Comparison of ENCODE assay signal across 28 cellular contexts in the genomic region with DNA sequence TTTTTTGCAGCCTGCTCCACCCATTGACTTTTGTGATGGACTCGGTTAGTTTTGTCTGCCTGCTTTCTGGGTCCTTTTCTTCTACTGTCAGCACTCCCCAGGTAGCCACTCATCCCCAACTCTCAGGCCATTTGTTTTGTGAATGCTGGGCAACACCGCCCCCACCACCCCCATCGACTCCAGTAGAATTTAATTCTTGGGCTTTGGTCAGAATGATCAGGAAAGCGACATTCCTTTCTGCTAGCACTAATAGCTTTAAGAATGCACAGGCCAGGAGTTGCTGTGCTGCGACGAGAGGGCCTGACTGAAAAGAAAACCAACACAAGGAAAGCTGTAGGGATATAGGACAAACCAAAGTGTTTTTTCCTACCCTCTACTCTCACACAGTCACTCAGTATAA.
A peak's percentile ranks its signal among the peaks of the same experiment; 100 is the strongest.
DNase-seq lines count a peak whose midpoint lies in the region; ATAC-seq, FAIRE-seq and TF ChIP-seq lines count a peak whose summit lies in the region.
"Had no signal": no experiment of that assay in that cellular context is flagged by ENCODE, and none has a peak within 500 bp of the region (broad histone marks: within the 10 kb centered on the region; RNA-seq: fewer than 3 reads in every experiment).

No MANE protein-coding gene starts in this region.

- no peak for ATAC-seq in HG03354 (IDR thresholded peaks at IDR 0.05; ENCODE audit: poor library complexity, severe bottlenecking, unreplicated experiment)
- ATAC-seq: naive thymus-derived CD4-positive, alpha-beta T cell had no signal

- CTCF ChIA-PET in HEK293 (lab: Yijun Ruan, JAX): no interaction called here

- H3K4me1 Mint-ChIP-seq in neural progenitor cell (peaks cover 25% of the 10 kb centered on the region), HFFc6 (ENCODE audit: low read depth) (peaks cover 18% of the 10 kb centered on the region)

- DNase-seq in ecto neural progenitor cell (ENCODE audit: low spot score) (peak; percentile 75), iPS-NIHi11 (ENCODE audit: low spot score) (peak; percentile 71), neural progenitor cell (ENCODE audit: low spot score) (peak; percentile 93), RCC 7860 (ENCODE audit: low spot score) (no peak), HFFc6 (no peak), NCI-H1105 treated with DMSO at 0.1 percent for 48 hours (lab: John Stamatoyannopoulos, UW) (no peak)
- DNase-seq: ACHN; activated CD4-positive, alpha-beta memory T cell treated with anti-CD3 and anti-CD28 coated beads, Interleukin-2, amount 10 ng/mL, durations not matched to agents 7 days and 5 days; activated CD4-positive, CD25-positive, alpha-beta regulatory T cell; activated T-cell treated with anti-CD3 and anti-CD28 coated beads for 4 hours; adrenal gland; C1 segment of cervical spinal cord; cortex of kidney; DND-41; head of caudate nucleus; kidney; mammary epithelial cell; naive thymus-derived CD4-positive, alpha-beta T cell; NCI-H1436; NCI-H524 treated with DMSO at 0.1 percent for 48 hours; T1000 had no signal

- no peak for TF ChIP-seq CTCF in HEK293 (tag by site-specific recombination; IDR thresholded peaks at IDR 0.05)
- peak; percentile 10 for TF ChIP-seq CTCF in neural progenitor cell (IDR thresholded peaks at IDR 0.05)
- TF ChIP-seq CTCF in HFFc6 (IDR thresholded peaks at IDR 0.05): no peak

- H3F3A ChIP-seq in neural progenitor cell (ENCODE audit: low read depth): peaks cover 38% of the 10 kb centered on the region

- H3K9ac ChIP-seq in neural progenitor cell: no peak overlapping the region
- H3K9ac ChIP-seq: parathyroid adenoma had no signal

- H3K27me3 Mint-ChIP-seq in neural progenitor cell (ENCODE audit: insufficient read depth, low read depth) (peaks cover 5% of the 10 kb centered on the region), HFFc6 (ENCODE audit: insufficient read depth) (peaks cover 1% of the 10 kb centered on the region; the same call in 1 of the 2 replicates)

- H3K36me3 ChIP-seq in HEK293 (ENCODE audit: control insufficient read depth in 2 of 2, insufficient read depth in 1 of 2, low read length in 2 of 2) (no peaks in the 10 kb centered on the region), neural progenitor cell (no peaks in the 10 kb centered on the region)
- H3K36me3 ChIP-seq: adrenal gland, breast epithelium, vagina had no signal

- no peaks in the 10 kb centered on the region for H3K27me3 ChIP-seq in neural progenitor cell
- H3K27me3 ChIP-seq: adrenal gland, breast epithelium, vagina had no signal

- H3K27ac ChIP-seq in HEK293 (ENCODE audit: extremely low read depth, low read depth, low read length): no peak overlapping the region
- peak overlapping the region; percentile 92 for H3K27ac ChIP-seq in neural progenitor cell
- H3K27ac ChIP-seq: adrenal gland, parathyroid adenoma, vagina had no signal

- peak overlapping the region; percentile 69 for H3K4me3 Mint-ChIP-seq in neural progenitor cell
- H3K4me3 Mint-ChIP-seq in HFFc6: no peak overlapping the region
- H3K4me3 Mint-ChIP-seq: activated CD4-positive, alpha-beta memory T cell treated with anti-CD3 and anti-CD28 coated beads, Interleukin-2, amount 10 ng/mL, durations not matched to agents 7 days and 5 days; IgD-negative memory B cell; naive thymus-derived CD4-positive, alpha-beta T cell had no signal

- H3K79me2 ChIP-seq in neural progenitor cell (ENCODE audit: low read depth): no peaks in the 10 kb centered on the region
- H3K79me2 ChIP-seq: parathyroid adenoma had no signal

- H3K4me3 ChIP-seq in HEK293 (ENCODE audit: low read depth, low read length): no peak overlapping the region
- H3K4me3 ChIP-seq in neural progenitor cell: peak overlapping the region; percentile 13
- H3K4me3 ChIP-seq: adrenal gland, breast epithelium, vagina had no signal

- H3K9me3 Mint-ChIP-seq in neural progenitor cell: peaks cover 41% of the 10 kb centered on the region
- peaks cover 4% of the 10 kb centered on the region; the same call in 1 of the 2 replicates for H3K9me3 Mint-ChIP-seq in HFFc6

- POLR2A ChIA-PET in HEK293 (lab: Yijun Ruan, JAX): no interaction called here

- peak overlapping the region; percentile 75 for H3K4me2 ChIP-seq in neural progenitor cell

- FAIRE-seq in RCC 7860 (lab: Jason Lieb, UNC): no peak
- FAIRE-seq: GM19239, kidney had no signal

- H3K27ac Mint-ChIP-seq in neural progenitor cell: peak overlapping the region; percentile 84
- no peak overlapping the region for H3K27ac Mint-ChIP-seq in HFFc6
- H3K27ac Mint-ChIP-seq: activated CD4-positive, alpha-beta memory T cell treated with anti-CD3 and anti-CD28 coated beads, Interleukin-2, amount 10 ng/mL, durations not matched to agents 7 days and 5 days; IgD-negative memory B cell; naive thymus-derived CD4-positive, alpha-beta T cell had no signal

- H3K36me3 Mint-ChIP-seq in neural progenitor cell (peaks cover 5% of the 10 kb centered on the region), HFFc6 (ENCODE audit: low read depth) (no peaks in the 10 kb centered on the region; the same call in 1 of the 2 replicates)
- H3K36me3 Mint-ChIP-seq: IgD-negative memory B cell had no signal

- no peak overlapping the region for H2AFZ ChIP-seq in neural progenitor cell (replicated peaks)
- H2AFZ ChIP-seq: parathyroid adenoma had no signal

- H3K9me3 ChIP-seq in HEK293 (ENCODE audit: control insufficient read depth, insufficient read depth, low read depth, low read length) (no peaks in the 10 kb centered on the region), neural progenitor cell (ENCODE audit: low read depth) (no peaks in the 10 kb centered on the region)
- H3K9me3 ChIP-seq: adrenal gland, breast epithelium, vagina had no signal

- no peaks in the 10 kb centered on the region for H4K20me1 ChIP-seq in neural progenitor cell (ENCODE audit: low read depth)

- H3K4me1 ChIP-seq in HEK293 (ENCODE audit: control insufficient read depth, insufficient read depth, low read length) (no peaks in the 10 kb centered on the region), neural progenitor cell (peaks cover 35% of the 10 kb centered on the region)
- H3K4me1 ChIP-seq: breast epithelium, parathyroid adenoma had no signal

TF ChIP-seq in HEK293, 187 proteins besides CTCF, POLR2A, EP300 and RAD21:
- no peak for TF ChIP-seq YY2 (tag by site-specific recombination; IDR thresholded peaks at IDR 0.05)
- 0 out of 2 replicates have a peak, but pooled peaks have one; percentile 4 for TF ChIP-seq EGR2 (tag by site-specific recombination; IDR thresholded peaks at IDR 0.05; ENCODE audit: low read depth)

Comparison
In these comparisons a context has a peak if more than half of its experiments do, and no peak if none do; other contexts are left out.
1. DNase-seq: peak in ecto neural progenitor cell (single experiment), iPS-NIHi11 (single experiment) and neural progenitor cell (single experiment); none in RCC 7860 (single experiment), HFFc6 (single experiment) and NCI-H1105 treated with DMSO at 0.1 percent for 48 hours (single experiment).